26 cellular contexts compared by ENCODE assay signal in the genomic region with DNA sequence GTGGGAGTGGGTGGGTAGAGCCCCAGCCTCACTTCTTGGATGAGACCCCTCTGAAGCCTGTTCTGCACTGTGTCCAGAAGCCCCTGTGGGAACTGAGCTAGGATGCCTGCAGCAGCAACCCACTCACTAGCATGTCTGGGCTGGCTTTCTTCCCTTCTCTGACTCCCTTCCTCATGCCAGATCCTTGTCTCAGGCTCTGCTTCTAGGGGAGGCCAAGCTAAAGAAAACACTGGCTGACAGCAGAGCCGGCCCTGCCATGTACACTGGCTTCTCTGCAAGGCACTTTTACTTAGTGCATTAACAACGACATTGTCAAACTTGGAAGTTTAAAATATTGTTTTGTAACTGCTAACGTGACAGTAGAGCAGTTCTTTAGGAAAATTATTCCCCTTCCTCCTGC. TPM values are rescaled to one million over a fixed set of nuclear protein-coding genes. Genes with fewer than 3 reads are reported as not detected.
DNase-seq lines count a peak whose midpoint lies in the region; ATAC-seq and TF ChIP-seq lines count a peak whose summit lies in the region.
"Had no signal": no experiment of that assay in that cellular context is flagged by ENCODE, and none has a peak within 500 bp of the region (broad histone marks: within the 10 kb centered on the region; RNA-seq: fewer than 3 reads in every experiment).

No MANE protein-coding gene starts in this region.

- no TSS peak for BruUV-seq in PC-3 (replicated peaks; lab: Mats Ljungman, UMichigan)

- H3K4me3 Mint-ChIP-seq in nephron = no peak overlapping the region
- H3K4me3 Mint-ChIP-seq: activated CD4-positive, alpha-beta T cell treated with anti-CD3 and anti-CD28 coated beads, Interleukin-2, amount 10 ng/mL, durations not matched to agents 7 days and 5 days; activated naive CD4-positive, alpha-beta T cell treated with anti-CD3 and anti-CD28 coated beads, Interleukin-2, amount 10 ng/mL, durations not matched to agents 7 days and 5 days; activated T-helper 1 cell treated with anti-CD3 and anti-CD28 coated beads, Interleukin-12 subunit alpha, Interleukin-12 subunit beta, Interleukin-2, Interleukin-4 antibody, amounts not matched to agents 30 ng/mL and 10 ng/mL and 1 ng/mL, durations not matched to agents 14 hours and 24 hours and 36 hours; CD8-positive, alpha-beta T cell; stimulated activated naive B cell treated with anti-CD40 and anti-IgM and Interleukin-4, amounts not matched to agents 10 μg/mL and 1 μg/mL and 100 μg/mL, for 72 hours; WTC11 had no signal

- no peaks in the 10 kb centered on the region for H3K36me3 Mint-ChIP-seq in nephron (ENCODE audit: low read depth)
- H3K36me3 Mint-ChIP-seq: activated naive CD4-positive, alpha-beta T cell treated with anti-CD3 and anti-CD28 coated beads, Interleukin-2, amount 10 ng/mL, durations not matched to agents 7 days and 5 days; CD8-positive, alpha-beta T cell had no signal

- POLR2A ChIA-PET in PC-3 (lab: Charles Lee; ENCODE audit: unreplicated experiment) = no interaction called here

- no peak for TF ChIP-seq CTCF in fibroblast of pulmonary artery (IDR thresholded peaks at IDR 0.05; ENCODE audit: low read length, missing control alignments)
- no peak for TF ChIP-seq CTCF in nephron (IDR thresholded peaks at IDR 0.05; ENCODE audit: unreplicated experiment in 3 of 3)
- TF ChIP-seq CTCF in lower lobe of right lung (IDR thresholded peaks at IDR 0.05) = no peak
- no peak for TF ChIP-seq CTCF in PC-3 (conservative IDR thresholded peaks at IDR 0.05; ENCODE audit: low read depth, low read length)

- no peaks in the 10 kb centered on the region for H3K9me2 ChIP-seq in PC-3 (replicated peaks; ENCODE audit: low read length)

- H3K9me3 ChIP-seq in lower lobe of right lung (no peaks in the 10 kb centered on the region), PC-3 (ENCODE audit: low read length) (no peaks in the 10 kb centered on the region)

- ATAC-seq in Right ventricle myocardium inferior (peak; percentile 74), lower lobe of right lung (no peak), PC-3 (no peak)
- ATAC-seq: CD8-positive, alpha-beta T cell; Panc1; stimulated activated naive B cell treated with anti-CD40 and anti-IgM and Interleukin-4, amounts not matched to agents 10 μg/mL and 1 μg/mL and 100 μg/mL, for 72 hours; WTC11 had no signal

- no peak overlapping the region for H3K27ac ChIP-seq in lower lobe of right lung
- H3K27ac ChIP-seq in PC-3 (ENCODE audit: low read length) = no peak overlapping the region
- H3K27ac ChIP-seq: cardiac muscle cell, HL-60 had no signal

- H3K27me3 ChIP-seq in lower lobe of right lung (ENCODE audit: low read depth) (no peaks in the 10 kb centered on the region), PC-3 (ENCODE audit: low read length) (no peaks in the 10 kb centered on the region)
- H3K27me3 ChIP-seq: cardiac muscle cell had no signal

- H3K4me3 ChIP-seq in fibroblast of pulmonary artery (replicated peaks; ENCODE audit: low read depth, low read length) (no peak overlapping the region), lower lobe of right lung (no peak overlapping the region), PC-3 (ENCODE audit: low read length) (no peak overlapping the region)
- H3K4me3 ChIP-seq: cardiac muscle cell had no signal

- H3F3A ChIP-seq in PC-3 (ENCODE audit: low read length, unreplicated experiment) = no peaks in the 10 kb centered on the region

- no peak overlapping the region for H3K4me2 ChIP-seq in PC-3 (ENCODE audit: low read length)

- no peak overlapping the region for H3K9ac ChIP-seq in PC-3 (ENCODE audit: low read length)

- H3K79me2 ChIP-seq in PC-3 (ENCODE audit: low read length) = no peaks in the 10 kb centered on the region

- DNase-seq in Right ventricle myocardium inferior (ENCODE audit: missing footprints) (no peak), cardiac septum (ENCODE audit: low spot score) (no peak), fibroblast of pulmonary artery (ENCODE audit: low read depth) (peak; percentile 11), lower lobe of right lung (no peak), midbrain (lab: John Stamatoyannopoulos, UW) (no peak), PC-3 (no peak), germinal center (ENCODE audit: low spot score) (no peak)
- DNase-seq: activated CD4-positive, alpha-beta T cell treated with anti-CD3 and anti-CD28 coated beads, Interleukin-2, amount 10 ng/mL, durations not matched to agents 7 days and 5 days; activated naive CD4-positive, alpha-beta T cell treated with anti-CD3 and anti-CD28 coated beads, Interleukin-2, amount 10 ng/mL, durations not matched to agents 7 days and 5 days; AML-193; amniotic stem cell; CD8-positive, alpha-beta T cell; DMS 273 treated with DMSO at 0.1 percent for 48 hours; EL; Karpas-422; NCI-H1694; NCI-H2171 treated with DMSO at 0.1 percent for 48 hours; NCI-H524; stimulated activated naive B cell treated with anti-CD40 and anti-IgM and Interleukin-4, amounts not matched to agents 10 μg/mL and 1 μg/mL and 100 μg/mL, for 72 hours; T1000 had no signal

- no peaks in the 10 kb centered on the region for H3K4me1 ChIP-seq in lower lobe of right lung
- H3K4me1 ChIP-seq in PC-3 (ENCODE audit: insufficient read depth, low read length) = no peaks in the 10 kb centered on the region

- CTCF ChIA-PET in PC-3 (lab: Charles Lee) = interaction anchor here (4.8 kb wide), 1 partner anchor 102 kb away, joined by 81 read pairs; no protein-coding TSS in a partner anchor

- H3K9me3 Mint-ChIP-seq in nephron = no peaks in the 10 kb centered on the region
- H3K9me3 Mint-ChIP-seq: activated CD4-positive, alpha-beta T cell treated with anti-CD3 and anti-CD28 coated beads, Interleukin-2, amount 10 ng/mL, durations not matched to agents 7 days and 5 days; activated naive CD4-positive, alpha-beta T cell treated with anti-CD3 and anti-CD28 coated beads, Interleukin-2, amount 10 ng/mL, durations not matched to agents 7 days and 5 days; activated T-helper 1 cell treated with anti-CD3 and anti-CD28 coated beads, Interleukin-12 subunit alpha, Interleukin-12 subunit beta, Interleukin-2, Interleukin-4 antibody, amounts not matched to agents 30 ng/mL and 10 ng/mL and 1 ng/mL, durations not matched to agents 14 hours and 24 hours and 36 hours; CD8-positive, alpha-beta T cell; stimulated activated naive B cell treated with anti-CD40 and anti-IgM and Interleukin-4, amounts not matched to agents 10 μg/mL and 1 μg/mL and 100 μg/mL, for 72 hours had no signal

- peaks cover 9% of the 10 kb centered on the region for H3K4me1 Mint-ChIP-seq in nephron
- H3K4me1 Mint-ChIP-seq: activated CD4-positive, alpha-beta T cell treated with anti-CD3 and anti-CD28 coated beads, Interleukin-2, amount 10 ng/mL, durations not matched to agents 7 days and 5 days; activated naive CD4-positive, alpha-beta T cell treated with anti-CD3 and anti-CD28 coated beads, Interleukin-2, amount 10 ng/mL, durations not matched to agents 7 days and 5 days had no signal

- peaks cover 3% of the 10 kb centered on the region for H3K27me3 Mint-ChIP-seq in nephron (ENCODE audit: low read depth)

- no peaks in the 10 kb centered on the region for H4K20me1 ChIP-seq in PC-3 (ENCODE audit: low read length)

- no peak overlapping the region for H2AFZ ChIP-seq in PC-3 (ENCODE audit: low read length)

- no peaks in the 10 kb centered on the region for H3K36me3 ChIP-seq in lower lobe of right lung
- H3K36me3 ChIP-seq in PC-3 (ENCODE audit: low read depth, low read length) = no peaks in the 10 kb centered on the region
- H3K36me3 ChIP-seq: cardiac muscle cell had no signal

- intact Hi-C loops in Right ventricle myocardium inferior (cut with DNase I) = loop anchor here (5.0 kb wide), 2 partner anchors 53 to 192 kb away; a partner anchor contains a TSS
- intact Hi-C loops in cardiac septum (cut with DNase I) = no loop called here
- intact Hi-C loops in lower lobe of right lung (cut with DNase I) = no loop called here
- intact Hi-C loops in PC-3 (cut with micrococcal nuclease) = loop anchor here (10.0 kb wide), 1 partner anchor 960 kb away; no protein-coding TSS in a partner anchor

- H3K27ac Mint-ChIP-seq in nephron = peak overlapping the region; percentile 1 to 56 (median 9)
- H3K27ac Mint-ChIP-seq: activated CD4-positive, alpha-beta T cell treated with anti-CD3 and anti-CD28 coated beads, Interleukin-2, amount 10 ng/mL, durations not matched to agents 7 days and 5 days; activated naive CD4-positive, alpha-beta T cell treated with anti-CD3 and anti-CD28 coated beads, Interleukin-2, amount 10 ng/mL, durations not matched to agents 7 days and 5 days; activated T-helper 1 cell treated with anti-CD3 and anti-CD28 coated beads, Interleukin-12 subunit alpha, Interleukin-12 subunit beta, Interleukin-2, Interleukin-4 antibody, amounts not matched to agents 30 ng/mL and 10 ng/mL and 1 ng/mL, durations not matched to agents 14 hours and 24 hours and 36 hours; CD8-positive, alpha-beta T cell; stimulated activated naive B cell treated with anti-CD40 and anti-IgM and Interleukin-4, amounts not matched to agents 10 μg/mL and 1 μg/mL and 100 μg/mL, for 72 hours; WTC11 had no signal

RNA-seq across cellular contexts. Expression of a gene that starts 50.2 kb away (rescaled TPM):
- total RNA-seq in Right ventricle myocardium inferior (3.5 TPM), cardiac septum (4.4 TPM), lower lobe of right lung (9.6 TPM), PC-3 (2014; rRNA removed) (12.2 and 14.9 TPM in 2 replicates)
- total RNA-seq: activated CD4-positive, alpha-beta T cell treated with anti-CD3 and anti-CD28 coated beads, Interleukin-2, amount 10 ng/mL, durations not matched to agents 7 days and 5 days; CD8-positive, alpha-beta T cell had no signal

Comparison
In these comparisons a context has a peak if more than half of its experiments do, and no peak if none do; other contexts are left out.
1. intact Hi-C loops: an anchor here in Right ventricle myocardium inferior (5.0 kb wide) and PC-3 (10.0 kb wide); none called in cardiac septum and lower lobe of right lung.